In the genomic region with DNA sequence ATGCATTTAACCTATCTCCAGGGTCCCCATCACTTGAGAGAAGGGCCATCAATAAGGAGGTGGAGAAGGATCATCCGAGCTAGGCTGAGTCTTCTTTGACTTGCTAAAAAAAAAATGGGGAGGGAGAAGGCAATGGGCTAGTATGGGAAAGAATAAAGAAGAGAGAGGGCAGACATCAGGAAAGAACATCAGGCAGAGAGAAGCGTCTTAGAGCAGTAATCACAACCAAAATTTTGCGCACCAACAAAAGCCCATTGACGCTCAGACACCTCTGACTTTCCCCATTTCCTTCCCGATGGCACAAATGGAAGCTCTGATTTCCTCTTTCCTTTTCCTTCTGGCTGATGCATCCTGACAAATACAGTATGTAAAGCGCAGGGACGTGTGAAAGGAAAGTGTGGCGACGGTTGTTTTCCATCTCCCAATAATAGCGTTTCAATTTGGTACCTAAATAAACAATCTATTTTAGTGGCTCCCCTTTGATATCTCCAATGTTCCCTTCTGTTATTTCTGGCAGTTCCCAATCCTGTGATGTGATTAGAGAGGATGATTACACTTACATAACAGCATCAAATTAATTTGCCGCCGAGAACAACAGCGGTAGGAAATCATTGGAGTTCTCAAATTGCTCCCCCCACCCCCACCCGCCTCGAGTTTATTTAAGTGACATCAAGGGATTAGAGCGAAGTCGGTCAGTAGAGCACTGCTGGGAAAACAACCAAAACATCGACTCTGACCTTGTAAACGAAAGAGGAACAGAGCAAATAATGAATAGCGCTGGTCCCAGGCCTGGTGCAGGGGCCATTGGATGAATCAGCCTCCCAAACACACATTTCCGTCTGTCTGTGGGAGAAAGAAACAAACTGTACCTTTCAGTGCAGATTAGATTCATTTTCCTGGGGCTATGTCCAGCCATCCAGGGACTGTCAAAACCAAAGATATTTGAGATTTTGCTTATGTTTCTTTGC, we compare ENCODE assay signal across 1 cellular context.
TF ChIP-seq lines count a peak whose summit lies in the region.

No MANE protein-coding gene starts in this region.

TF ChIP-seq in HEK293, 187 proteins besides CTCF, POLR2A, EP300 and RAD21 (continued from another document):
- TF ChIP-seq, protein P1, sequence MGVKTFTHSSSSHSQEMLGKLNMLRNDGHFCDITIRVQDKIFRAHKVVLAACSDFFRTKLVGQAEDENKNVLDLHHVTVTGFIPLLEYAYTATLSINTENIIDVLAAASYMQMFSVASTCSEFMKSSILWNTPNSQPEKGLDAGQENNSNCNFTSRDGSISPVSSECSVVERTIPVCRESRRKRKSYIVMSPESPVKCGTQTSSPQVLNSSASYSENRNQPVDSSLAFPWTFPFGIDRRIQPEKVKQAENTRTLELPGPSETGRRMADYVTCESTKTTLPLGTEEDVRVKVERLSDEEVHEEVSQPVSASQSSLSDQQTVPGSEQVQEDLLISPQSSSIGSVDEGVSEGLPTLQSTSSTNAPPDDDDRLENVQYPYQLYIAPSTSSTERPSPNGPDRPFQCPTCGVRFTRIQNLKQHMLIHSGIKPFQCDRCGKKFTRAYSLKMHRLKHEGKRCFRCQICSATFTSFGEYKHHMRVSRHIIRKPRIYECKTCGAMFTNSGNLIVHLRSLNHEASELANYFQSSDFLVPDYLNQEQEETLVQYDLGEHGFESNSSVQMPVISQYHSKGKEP (tag by site-specific recombination; IDR thresholded peaks at IDR 0.05) = no peak
- TF ChIP-seq ZNF837 (tag by site-specific recombination; IDR thresholded peaks at IDR 0.05) (no peak), HOXC10 (CRISPR knock-in tag; IDR thresholded peaks at IDR 0.05) (no peak), ZNF501 (tag by site-specific recombination; IDR thresholded peaks at IDR 0.05) (no peak), ZNF843 (tag by site-specific recombination; IDR thresholded peaks at IDR 0.05) (peak; percentile 62; the same call in 1 of the 2 replicates), HOXD13 (CRISPR knock-in tag; IDR thresholded peaks at IDR 0.05; ENCODE audit: borderline replicate concordance) (no peak), ZNF629 (tag by site-specific recombination; IDR thresholded peaks at IDR 0.05) (peak; percentile 51; the same call in 1 of the 2 replicates), SP2 (tag by site-specific recombination; IDR thresholded peaks at IDR 0.05) (no peak), MZF1 (tag by site-specific recombination; IDR thresholded peaks at IDR 0.05; ENCODE audit: borderline replicate concordance) (no peak), KLF10 (tag by site-specific recombination; IDR thresholded peaks at IDR 0.05) (no peak), ZNF433 (tag by site-specific recombination; IDR thresholded peaks at IDR 0.05; ENCODE audit: low read depth) (no peak), ZFP37 (tag by site-specific recombination; IDR thresholded peaks at IDR 0.05) (no peak), ZNF654 (tag by site-specific recombination; IDR thresholded peaks at IDR 0.05; ENCODE audit: low read depth) (no peak), ZNF610 (tag by site-specific recombination; IDR thresholded peaks at IDR 0.05; ENCODE audit: borderline replicate concordance) (no peak), ZFP69B (tag by site-specific recombination; IDR thresholded peaks at IDR 0.05) (no peak), SCRT1 (tag by site-specific recombination; IDR thresholded peaks at IDR 0.05; ENCODE audit: borderline replicate concordance) (no peak), TRIM28 (IDR thresholded peaks at IDR 0.05; ENCODE audit: borderline replicate concordance, low read length) (no peak; the same call in 1 of the 2 replicates), BCL11B (tag by site-specific recombination; IDR thresholded peaks at IDR 0.05; ENCODE audit: low read depth) (no peak), KLF1 (tag by site-specific recombination; IDR thresholded peaks at IDR 0.05) (no peak), WT1 (tag by site-specific recombination; IDR thresholded peaks at IDR 0.05) (no peak), ZNF140 (tag by site-specific recombination; IDR thresholded peaks at IDR 0.05) (no peak)
- TF ChIP-seq, protein P2, sequence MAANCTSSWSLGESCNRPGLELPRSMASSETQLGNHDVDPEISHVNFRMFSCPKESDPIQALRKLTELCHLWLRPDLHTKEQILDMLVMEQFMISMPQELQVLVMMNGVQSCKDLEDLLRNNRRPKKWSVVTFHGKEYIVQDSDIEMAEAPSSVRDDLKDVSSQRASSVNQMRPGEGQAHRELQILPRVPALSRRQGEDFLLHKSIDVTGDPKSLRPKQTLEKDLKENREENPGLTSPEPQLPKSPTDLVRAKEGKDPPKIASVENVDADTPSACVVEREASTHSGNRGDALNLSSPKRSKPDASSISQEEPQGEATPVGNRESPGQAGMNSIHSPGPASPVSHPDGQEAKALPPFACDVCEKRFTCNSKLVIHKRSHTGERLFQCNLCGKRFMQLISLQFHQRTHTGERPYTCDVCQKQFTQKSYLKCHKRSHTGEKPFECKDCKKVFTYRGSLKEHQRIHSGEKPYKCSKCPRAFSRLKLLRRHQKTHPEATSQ (tag by site-specific recombination; IDR thresholded peaks at IDR 0.05) = no peak
- TF ChIP-seq, protein P3, sequence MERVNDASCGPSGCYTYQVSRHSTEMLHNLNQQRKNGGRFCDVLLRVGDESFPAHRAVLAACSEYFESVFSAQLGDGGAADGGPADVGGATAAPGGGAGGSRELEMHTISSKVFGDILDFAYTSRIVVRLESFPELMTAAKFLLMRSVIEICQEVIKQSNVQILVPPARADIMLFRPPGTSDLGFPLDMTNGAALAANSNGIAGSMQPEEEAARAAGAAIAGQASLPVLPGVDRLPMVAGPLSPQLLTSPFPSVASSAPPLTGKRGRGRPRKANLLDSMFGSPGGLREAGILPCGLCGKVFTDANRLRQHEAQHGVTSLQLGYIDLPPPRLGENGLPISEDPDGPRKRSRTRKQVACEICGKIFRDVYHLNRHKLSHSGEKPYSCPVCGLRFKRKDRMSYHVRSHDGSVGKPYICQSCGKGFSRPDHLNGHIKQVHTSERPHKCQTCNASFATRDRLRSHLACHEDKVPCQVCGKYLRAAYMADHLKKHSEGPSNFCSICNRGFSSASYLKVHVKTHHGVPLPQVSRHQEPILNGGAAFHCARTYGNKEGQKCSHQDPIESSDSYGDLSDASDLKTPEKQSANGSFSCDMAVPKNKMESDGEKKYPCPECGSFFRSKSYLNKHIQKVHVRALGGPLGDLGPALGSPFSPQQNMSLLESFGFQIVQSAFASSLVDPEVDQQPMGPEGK (tag by site-specific recombination; IDR thresholded peaks at IDR 0.05) = no peak
- TF ChIP-seq, protein P4, sequence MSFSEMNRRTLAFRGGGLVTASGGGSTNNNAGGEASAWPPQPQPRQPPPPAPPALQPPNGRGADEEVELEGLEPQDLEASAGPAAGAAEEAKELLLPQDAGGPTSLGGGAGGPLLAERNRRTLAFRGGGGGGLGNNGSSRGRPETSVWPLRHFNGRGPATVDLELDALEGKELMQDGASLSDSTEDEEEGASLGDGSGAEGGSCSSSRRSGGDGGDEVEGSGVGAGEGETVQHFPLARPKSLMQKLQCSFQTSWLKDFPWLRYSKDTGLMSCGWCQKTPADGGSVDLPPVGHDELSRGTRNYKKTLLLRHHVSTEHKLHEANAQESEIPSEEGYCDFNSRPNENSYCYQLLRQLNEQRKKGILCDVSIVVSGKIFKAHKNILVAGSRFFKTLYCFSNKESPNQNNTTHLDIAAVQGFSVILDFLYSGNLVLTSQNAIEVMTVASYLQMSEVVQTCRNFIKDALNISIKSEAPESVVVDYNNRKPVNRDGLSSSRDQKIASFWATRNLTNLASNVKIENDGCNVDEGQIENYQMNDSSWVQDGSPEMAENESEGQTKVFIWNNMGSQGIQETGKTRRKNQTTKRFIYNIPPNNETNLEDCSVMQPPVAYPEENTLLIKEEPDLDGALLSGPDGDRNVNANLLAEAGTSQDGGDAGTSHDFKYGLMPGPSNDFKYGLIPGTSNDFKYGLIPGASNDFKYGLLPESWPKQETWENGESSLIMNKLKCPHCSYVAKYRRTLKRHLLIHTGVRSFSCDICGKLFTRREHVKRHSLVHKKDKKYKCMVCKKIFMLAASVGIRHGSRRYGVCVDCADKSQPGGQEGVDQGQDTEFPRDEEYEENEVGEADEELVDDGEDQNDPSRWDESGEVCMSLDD (tag by site-specific recombination; IDR thresholded peaks at IDR 0.05) = no peak
- TF ChIP-seq, protein P5, sequence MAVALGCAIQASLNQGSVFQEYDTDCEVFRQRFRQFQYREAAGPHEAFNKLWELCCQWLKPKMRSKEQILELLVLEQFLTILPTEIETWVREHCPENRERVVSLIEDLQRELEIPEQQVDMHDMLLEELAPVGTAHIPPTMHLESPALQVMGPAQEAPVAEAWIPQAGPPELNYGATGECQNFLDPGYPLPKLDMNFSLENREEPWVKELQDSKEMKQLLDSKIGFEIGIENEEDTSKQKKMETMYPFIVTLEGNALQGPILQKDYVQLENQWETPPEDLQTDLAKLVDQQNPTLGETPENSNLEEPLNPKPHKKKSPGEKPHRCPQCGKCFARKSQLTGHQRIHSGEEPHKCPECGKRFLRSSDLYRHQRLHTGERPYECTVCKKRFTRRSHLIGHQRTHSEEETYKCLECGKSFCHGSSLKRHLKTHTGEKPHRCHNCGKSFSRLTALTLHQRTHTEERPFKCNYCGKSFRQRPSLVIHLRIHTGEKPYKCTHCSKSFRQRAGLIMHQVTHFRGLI (tag by site-specific recombination; IDR thresholded peaks at IDR 0.05) = no peak
- TF ChIP-seq, protein P6, sequence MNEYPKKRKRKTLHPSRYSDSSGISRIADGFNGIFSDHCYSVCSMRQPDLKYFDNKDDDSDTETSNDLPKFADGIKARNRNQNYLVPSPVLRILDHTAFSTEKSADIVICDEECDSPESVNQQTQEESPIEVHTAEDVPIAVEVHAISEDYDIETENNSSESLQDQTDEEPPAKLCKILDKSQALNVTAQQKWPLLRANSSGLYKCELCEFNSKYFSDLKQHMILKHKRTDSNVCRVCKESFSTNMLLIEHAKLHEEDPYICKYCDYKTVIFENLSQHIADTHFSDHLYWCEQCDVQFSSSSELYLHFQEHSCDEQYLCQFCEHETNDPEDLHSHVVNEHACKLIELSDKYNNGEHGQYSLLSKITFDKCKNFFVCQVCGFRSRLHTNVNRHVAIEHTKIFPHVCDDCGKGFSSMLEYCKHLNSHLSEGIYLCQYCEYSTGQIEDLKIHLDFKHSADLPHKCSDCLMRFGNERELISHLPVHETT (tag by site-specific recombination; IDR thresholded peaks at IDR 0.05) = no peak
- TF ChIP-seq, protein P7, sequence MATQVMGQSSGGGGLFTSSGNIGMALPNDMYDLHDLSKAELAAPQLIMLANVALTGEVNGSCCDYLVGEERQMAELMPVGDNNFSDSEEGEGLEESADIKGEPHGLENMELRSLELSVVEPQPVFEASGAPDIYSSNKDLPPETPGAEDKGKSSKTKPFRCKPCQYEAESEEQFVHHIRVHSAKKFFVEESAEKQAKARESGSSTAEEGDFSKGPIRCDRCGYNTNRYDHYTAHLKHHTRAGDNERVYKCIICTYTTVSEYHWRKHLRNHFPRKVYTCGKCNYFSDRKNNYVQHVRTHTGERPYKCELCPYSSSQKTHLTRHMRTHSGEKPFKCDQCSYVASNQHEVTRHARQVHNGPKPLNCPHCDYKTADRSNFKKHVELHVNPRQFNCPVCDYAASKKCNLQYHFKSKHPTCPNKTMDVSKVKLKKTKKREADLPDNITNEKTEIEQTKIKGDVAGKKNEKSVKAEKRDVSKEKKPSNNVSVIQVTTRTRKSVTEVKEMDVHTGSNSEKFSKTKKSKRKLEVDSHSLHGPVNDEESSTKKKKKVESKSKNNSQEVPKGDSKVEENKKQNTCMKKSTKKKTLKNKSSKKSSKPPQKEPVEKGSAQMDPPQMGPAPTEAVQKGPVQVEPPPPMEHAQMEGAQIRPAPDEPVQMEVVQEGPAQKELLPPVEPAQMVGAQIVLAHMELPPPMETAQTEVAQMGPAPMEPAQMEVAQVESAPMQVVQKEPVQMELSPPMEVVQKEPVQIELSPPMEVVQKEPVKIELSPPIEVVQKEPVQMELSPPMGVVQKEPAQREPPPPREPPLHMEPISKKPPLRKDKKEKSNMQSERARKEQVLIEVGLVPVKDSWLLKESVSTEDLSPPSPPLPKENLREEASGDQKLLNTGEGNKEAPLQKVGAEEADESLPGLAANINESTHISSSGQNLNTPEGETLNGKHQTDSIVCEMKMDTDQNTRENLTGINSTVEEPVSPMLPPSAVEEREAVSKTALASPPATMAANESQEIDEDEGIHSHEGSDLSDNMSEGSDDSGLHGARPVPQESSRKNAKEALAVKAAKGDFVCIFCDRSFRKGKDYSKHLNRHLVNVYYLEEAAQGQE (tag by site-specific recombination; IDR thresholded peaks at IDR 0.05) = no peak
- TF ChIP-seq, protein P8, sequence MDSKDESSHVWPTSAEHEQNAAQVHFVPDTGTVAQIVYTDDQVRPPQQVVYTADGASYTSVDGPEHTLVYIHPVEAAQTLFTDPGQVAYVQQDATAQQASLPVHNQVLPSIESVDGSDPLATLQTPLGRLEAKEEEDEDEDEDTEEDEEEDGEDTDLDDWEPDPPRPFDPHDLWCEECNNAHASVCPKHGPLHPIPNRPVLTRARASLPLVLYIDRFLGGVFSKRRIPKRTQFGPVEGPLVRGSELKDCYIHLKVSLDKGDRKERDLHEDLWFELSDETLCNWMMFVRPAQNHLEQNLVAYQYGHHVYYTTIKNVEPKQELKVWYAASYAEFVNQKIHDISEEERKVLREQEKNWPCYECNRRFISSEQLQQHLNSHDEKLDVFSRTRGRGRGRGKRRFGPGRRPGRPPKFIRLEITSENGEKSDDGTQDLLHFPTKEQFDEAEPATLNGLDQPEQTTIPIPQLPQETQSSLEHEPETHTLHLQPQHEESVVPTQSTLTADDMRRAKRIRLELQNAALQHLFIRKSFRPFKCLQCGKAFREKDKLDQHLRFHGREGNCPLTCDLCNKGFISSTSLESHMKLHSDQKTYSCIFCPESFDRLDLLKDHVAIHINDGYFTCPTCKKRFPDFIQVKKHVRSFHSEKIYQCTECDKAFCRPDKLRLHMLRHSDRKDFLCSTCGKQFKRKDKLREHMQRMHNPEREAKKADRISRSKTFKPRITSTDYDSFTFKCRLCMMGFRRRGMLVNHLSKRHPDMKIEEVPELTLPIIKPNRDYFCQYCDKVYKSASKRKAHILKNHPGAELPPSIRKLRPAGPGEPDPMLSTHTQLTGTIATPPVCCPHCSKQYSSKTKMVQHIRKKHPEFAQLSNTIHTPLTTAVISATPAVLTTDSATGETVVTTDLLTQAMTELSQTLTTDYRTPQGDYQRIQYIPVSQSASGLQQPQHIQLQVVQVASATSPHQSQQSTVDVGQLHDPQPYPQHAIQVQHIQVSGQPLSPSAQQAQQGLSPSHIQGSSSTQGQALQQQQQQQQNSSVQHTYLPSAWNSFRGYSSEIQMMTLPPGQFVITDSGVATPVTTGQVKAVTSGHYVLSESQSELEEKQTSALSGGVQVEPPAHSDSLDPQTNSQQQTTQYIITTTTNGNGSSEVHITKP (tag by site-specific recombination; IDR thresholded peaks at IDR 0.05) = 0 out of 2 replicates have a peak, but pooled peaks have one; percentile 16
